ENCODE assay signal across 12 cellular contexts in the genomic region with DNA sequence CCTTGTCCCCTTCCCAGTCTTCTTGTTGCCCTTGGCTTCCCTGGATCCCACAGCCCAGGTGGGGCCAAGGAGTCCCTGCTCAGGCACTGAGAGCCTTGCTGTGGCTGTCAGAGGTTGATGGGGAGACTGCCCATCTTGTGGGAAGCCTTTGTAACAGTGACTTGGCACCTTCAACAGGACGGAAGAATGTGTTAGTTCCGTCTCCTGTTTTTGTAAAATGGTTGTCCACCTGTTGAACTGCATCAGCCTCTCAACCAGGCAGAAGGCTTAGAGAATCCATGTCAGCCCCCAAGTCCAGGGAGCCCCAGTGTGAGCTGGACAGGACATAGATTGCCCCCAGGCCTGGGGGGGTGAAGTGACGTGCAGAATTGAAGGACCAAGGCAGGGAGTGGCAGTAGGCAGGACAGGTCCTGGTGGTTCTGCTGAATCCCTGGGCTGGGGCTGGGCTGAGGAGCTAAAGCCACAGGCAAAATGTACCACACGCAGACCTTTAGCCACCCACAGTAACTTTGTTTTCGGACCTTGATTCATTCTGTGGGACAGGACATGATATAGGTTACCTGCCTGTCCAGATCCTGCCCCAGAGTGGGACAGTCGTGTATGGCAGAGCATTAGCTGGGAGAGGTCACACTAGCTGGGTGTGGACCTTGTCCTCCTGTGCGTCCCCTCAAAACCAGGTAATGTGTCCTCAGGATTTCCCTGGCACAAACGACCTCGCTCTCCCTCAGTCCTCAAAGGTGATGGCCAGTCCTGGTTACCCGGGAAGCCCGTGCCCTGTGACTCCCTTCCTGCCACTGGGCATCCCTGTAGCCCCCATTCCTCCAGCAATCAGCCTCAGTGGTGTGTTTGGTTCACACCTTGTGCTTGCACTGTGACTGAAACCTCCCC. TPM values are rescaled to one million over a fixed set of nuclear protein-coding genes. Genes with fewer than 3 reads are reported as not detected.
DNase-seq lines count a peak whose midpoint lies in the region; ATAC-seq and TF ChIP-seq lines count a peak whose summit lies in the region.
"Had no signal": no experiment of that assay in that cellular context is flagged by ENCODE, and none has a peak within 500 bp of the region (broad histone marks: within the 10 kb centered on the region; RNA-seq: fewer than 3 reads in every experiment).

No MANE protein-coding gene starts in this region.

- no peak for ATAC-seq in CD8-positive, alpha-beta T cell
- ATAC-seq in effector memory CD8-positive, alpha-beta T cell (replicated peaks), result peak; percentile 43
- ATAC-seq in gastrocnemius medialis, result no peak
- no peak for ATAC-seq in GM21723 (IDR thresholded peaks at IDR 0.05; ENCODE audit: unreplicated experiment)

- H3K9me3 ChIP-seq in CD8-positive, alpha-beta T cell (ENCODE audit: low read length), result no peaks in the 10 kb centered on the region
- H3K9me3 ChIP-seq in neural progenitor cell (ENCODE audit: low read depth) (no peaks in the 10 kb centered on the region), gastrocnemius medialis (no peaks in the 10 kb centered on the region)

- H4K20me1 ChIP-seq in neural progenitor cell (ENCODE audit: low read depth), result peaks cover 96% of the 10 kb centered on the region

- TF ChIP-seq POLR2A in gastrocnemius medialis (IDR thresholded peaks at IDR 0.05), result no peak

- in situ Hi-C loops in gastrocnemius medialis (cut with MboI; ENCODE audit: low sequenced_read_pairs in 4 of 4), result no loop called here

- H3K27me3 ChIP-seq in CD8-positive, alpha-beta T cell (ENCODE audit: insufficient read depth, low read length), result no peaks in the 10 kb centered on the region
- H3K27me3 ChIP-seq in neural progenitor cell, result no peaks in the 10 kb centered on the region
- H3K27me3 ChIP-seq in gastrocnemius medialis, result no peaks in the 10 kb centered on the region

- no peak overlapping the region for H3K9ac ChIP-seq in neural progenitor cell

- H3K36me3 ChIP-seq in CD8-positive, alpha-beta T cell (ENCODE audit: insufficient read depth, low read length), result peaks cover 3% of the 10 kb centered on the region
- H3K36me3 ChIP-seq in neural progenitor cell, result no peaks in the 10 kb centered on the region
- no peaks in the 10 kb centered on the region for H3K36me3 ChIP-seq in gastrocnemius medialis

- no peaks in the 10 kb centered on the region for H3K27me3 Mint-ChIP-seq in CD8-positive, alpha-beta T cell (ENCODE audit: low read depth)
- no peaks in the 10 kb centered on the region for H3K27me3 Mint-ChIP-seq in effector memory CD8-positive, alpha-beta T cell
- peaks cover 3% of the 10 kb centered on the region for H3K27me3 Mint-ChIP-seq in neural progenitor cell (ENCODE audit: insufficient read depth, low read depth)

- no peaks in the 10 kb centered on the region for H3K9me3 Mint-ChIP-seq in CD8-positive, alpha-beta T cell
- no peaks in the 10 kb centered on the region for H3K9me3 Mint-ChIP-seq in effector memory CD8-positive, alpha-beta T cell
- no peaks in the 10 kb centered on the region for H3K9me3 Mint-ChIP-seq in neural progenitor cell

- H2AFZ ChIP-seq in neural progenitor cell (replicated peaks), result no peak overlapping the region

- H3F3A ChIP-seq in neural progenitor cell (ENCODE audit: low read depth), result no peaks in the 10 kb centered on the region

- peaks cover 10% of the 10 kb centered on the region for H3K36me3 Mint-ChIP-seq in CD8-positive, alpha-beta T cell
- H3K36me3 Mint-ChIP-seq in effector memory CD8-positive, alpha-beta T cell (ENCODE audit: insufficient read depth), result peaks cover 38% of the 10 kb centered on the region
- peaks cover 4% of the 10 kb centered on the region for H3K36me3 Mint-ChIP-seq in neural progenitor cell

- no peak overlapping the region for H3K4me2 ChIP-seq in neural progenitor cell

- H3K4me3 ChIP-seq in CD8-positive, alpha-beta T cell (ENCODE audit: low read depth, low read length), result no peak overlapping the region
- no peak overlapping the region for H3K4me3 ChIP-seq in neural progenitor cell
- H3K4me3 ChIP-seq in gastrocnemius medialis, result no peak overlapping the region

- CTCF ChIA-PET in CD8-positive, alpha-beta T cell (lab: Charles Lee), result interaction anchor here (0.6 to 3.2 kb wide), 5 partner anchors 16 to 70 kb away, joined by 3 to 10 read pairs (median 4); no protein-coding TSS in a partner anchor
- CTCF ChIA-PET in RWPE1 (lab: Yijun Ruan, JAX), result no interaction called here

- peaks cover 68% of the 10 kb centered on the region for H3K4me1 ChIP-seq in CD8-positive, alpha-beta T cell (ENCODE audit: insufficient read depth, low read length)
- H3K4me1 ChIP-seq in neural progenitor cell (peaks cover 10% of the 10 kb centered on the region), gastrocnemius medialis (peaks cover 30 to 31% of the 10 kb centered on the region in 2 donors)

- DNase-seq in CD8-positive, alpha-beta T cell, result peak in 1 of 7 experiments; percentile 54
- DNase-seq in RWPE1 (ENCODE audit: low spot score) (no peak), neural progenitor cell (ENCODE audit: low spot score) (no peak), gastrocnemius medialis (no peak), A172 (ENCODE audit: low spot score) (no peak), NCI-H1694 treated with DMSO at 0.1 percent for 48 hours (lab: John Stamatoyannopoulos, UW) (no peak)
- DNase-seq in effector memory CD8-positive, alpha-beta T cell, result peak in 2 of 3 experiments; percentile 21 to 40
- DNase-seq: COR-L47, MM.1S, NCI-H226, occipital lobe had no signal

- H3K4me1 Mint-ChIP-seq in CD8-positive, alpha-beta T cell (ENCODE audit: low read depth), result peaks cover 71% of the 10 kb centered on the region
- H3K4me1 Mint-ChIP-seq in effector memory CD8-positive, alpha-beta T cell (ENCODE audit: low read depth in 2 of 2), result peaks cover 46 to 54% of the 10 kb centered on the region in 2 donors
- H3K4me1 Mint-ChIP-seq in neural progenitor cell, result peaks cover 13% of the 10 kb centered on the region

- H3K4me3 Mint-ChIP-seq in CD8-positive, alpha-beta T cell, result peak overlapping the region; percentile 69
- peak overlapping the region; percentile 79 to 87 for H3K4me3 Mint-ChIP-seq in effector memory CD8-positive, alpha-beta T cell
- H3K4me3 Mint-ChIP-seq in neural progenitor cell, result no peak overlapping the region

- POLR2A ChIA-PET in CD8-positive, alpha-beta T cell (lab: Charles Lee), result interaction anchor here (0.6 to 1.0 kb wide), 2 partner anchors 9 to 369 kb away, joined by 3 read pairs; no protein-coding TSS in a partner anchor
- POLR2A ChIA-PET in RWPE1 (lab: Yijun Ruan, JAX; ENCODE audit: low non-redundant PET), result no interaction called here

- intact Hi-C loops in CD8-positive, alpha-beta T cell (cut with DNase I, micrococcal nuclease), result loop anchor here in 1 of 2 experiments (5.0 kb wide), 1 partner anchor 35 kb away; no protein-coding TSS in a partner anchor
- intact Hi-C loops in gastrocnemius medialis (cut with DNase I; ENCODE audit: low total_unique reads), result no loop called here

- peaks cover 98% of the 10 kb centered on the region for H3K79me2 ChIP-seq in neural progenitor cell (ENCODE audit: low read depth)

- peak overlapping the region; percentile 95 for H3K27ac Mint-ChIP-seq in CD8-positive, alpha-beta T cell
- H3K27ac Mint-ChIP-seq in effector memory CD8-positive, alpha-beta T cell, result peak overlapping the region; percentile 93 to 97
- H3K27ac Mint-ChIP-seq in neural progenitor cell, result peak overlapping the region; percentile 82

- peak overlapping the region; percentile 31 for H3K27ac ChIP-seq in CD8-positive, alpha-beta T cell (ENCODE audit: low read depth, low read length)
- H3K27ac ChIP-seq in RWPE1 (peak overlapping the region; percentile 11), neural progenitor cell (no peak overlapping the region), gastrocnemius medialis (no peak overlapping the region)

- no peak for TF ChIP-seq CTCF in CD8-positive, alpha-beta T cell (IDR thresholded peaks at IDR 0.05)
- TF ChIP-seq CTCF in RWPE1 (conservative IDR thresholded peaks at IDR 0.05; ENCODE audit: low read depth) (no peak), neural progenitor cell (IDR thresholded peaks at IDR 0.05) (no peak), gastrocnemius medialis (IDR thresholded peaks at IDR 0.05 in 4 of 5, conservative IDR thresholded peaks at IDR 0.05 in 1 of 5) (no peak)

RNA-seq across cellular contexts. Expression of a gene that starts 47.0 kb away (rescaled TPM):
- 100 to 1,000 TPM; 135 to 142 TPM for total RNA-seq in CD8-positive, alpha-beta T cell
- total RNA-seq in neural progenitor cell (ENCODE audit: low replicate concordance), result 37.9 and 49.8 TPM in 2 replicates
- total RNA-seq in gastrocnemius medialis, result 10 to 100 TPM; 17.7 to 51.4 (median 40.1) TPM
- 62.1 and 84.0 TPM in 2 replicates for total RNA-seq in A172 (2014; rRNA removed; shearing (Covaris generic))

Comparison
In these comparisons a context has a peak if more than half of its experiments do, and no peak if none do; other contexts are left out.
1. DNase-seq: peak in effector memory CD8-positive, alpha-beta T cell (2 of 3); none in RWPE1 (single experiment), neural progenitor cell (single experiment), gastrocnemius medialis (0 of 2), A172 (single experiment) and NCI-H1694 treated with DMSO at 0.1 percent for 48 hours (single experiment).
2. H3K27ac ChIP-seq: peak in CD8-positive, alpha-beta T cell (single experiment) and RWPE1 (single experiment); none in neural progenitor cell (single experiment) and gastrocnemius medialis (0 of 4).
3. Peak in every context shown above with its lines, with median percentiles within 50 percentile points of each other: H3K27ac Mint-ChIP-seq.